Comparison of ENCODE assay signal across 1 cellular context in the genomic region with DNA sequence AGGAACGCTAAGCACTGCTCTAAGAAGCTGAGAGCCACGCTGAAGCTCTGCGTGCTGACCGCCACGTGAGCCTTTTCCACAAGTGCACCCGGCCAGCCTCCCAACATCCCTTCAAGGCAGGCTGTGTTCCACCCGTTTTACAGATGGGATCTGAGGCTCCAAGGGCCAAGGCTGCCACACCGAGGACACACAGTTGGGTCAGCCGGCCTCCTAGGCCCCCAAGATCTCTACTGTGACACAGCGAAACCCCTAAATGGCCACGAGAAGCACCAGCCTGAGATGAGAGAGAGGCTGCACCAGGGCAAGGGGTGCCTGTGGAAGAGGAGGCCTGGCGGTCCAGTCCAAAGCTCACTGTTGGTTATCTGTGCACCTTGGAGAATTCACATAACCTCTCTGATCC.
TF ChIP-seq lines count a peak whose summit lies in the region.

No MANE protein-coding gene starts in this region.

TF ChIP-seq in GM12878, 131 proteins besides CTCF, POLR2A, EP300 and RAD21:
- no peak for TF ChIP-seq TCF7 (IDR thresholded peaks at IDR 0.05; ENCODE audit: borderline replicate concordance)
- no peak for TF ChIP-seq EGR1 (IDR thresholded peaks at IDR 0.05; ENCODE audit: borderline replicate concordance in 1 of 2, low read depth in 2 of 2, low read length in 2 of 2)
